In genomic region chr1:20336105-20336605, GRCh38 we compare ENCODE assay signal across 1 cellular context.
TF ChIP-seq lines count a peak whose summit lies in the region.

No MANE protein-coding gene starts in this region.

TF ChIP-seq in HCT116, 20 proteins besides CTCF, POLR2A, EP300 and RAD21 (continued from another document):
- no peak for TF ChIP-seq ZBTB33 (IDR thresholded peaks at IDR 0.05; ENCODE audit: extremely low read depth, insufficient replicate concordance, low read length)
